8 cellular contexts compared by ENCODE assay signal in the genomic region with DNA sequence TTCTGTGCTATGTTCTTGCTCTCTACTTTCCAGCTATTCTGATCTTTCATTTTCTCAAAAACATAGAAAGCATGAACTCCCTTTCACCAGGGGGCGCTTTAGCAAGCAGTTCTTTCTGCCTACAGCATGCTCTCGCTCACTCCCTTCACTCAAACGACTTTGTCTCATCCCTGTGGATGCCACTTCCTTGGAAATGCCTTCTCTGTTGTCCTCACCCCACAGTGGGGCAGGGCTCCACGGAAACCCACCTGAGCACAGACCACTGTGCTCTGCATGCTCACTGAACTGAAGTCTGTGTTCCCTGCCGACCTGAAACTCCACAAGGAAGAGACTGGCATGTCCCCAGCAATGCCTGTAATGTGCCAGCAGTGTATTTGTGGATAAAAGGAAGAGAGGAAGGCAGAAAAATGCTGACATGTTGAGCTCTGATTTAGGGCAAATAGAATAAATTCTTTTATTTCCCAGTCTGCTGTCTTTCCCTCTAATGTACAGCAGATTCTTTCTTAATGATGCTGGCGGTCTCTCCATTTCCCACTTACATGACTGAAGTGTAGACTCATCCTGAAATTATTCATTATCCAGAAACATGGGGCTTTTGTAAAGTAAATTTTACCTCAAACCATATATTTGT.
DNase-seq lines count a peak whose midpoint lies in the region; ATAC-seq and TF ChIP-seq lines count a peak whose summit lies in the region.

No MANE protein-coding gene starts in this region.

- no peaks in the 10 kb centered on the region for H3K9me3 ChIP-seq in Loucy (ENCODE audit: insufficient read depth, low read depth, low read length)
- no peaks in the 10 kb centered on the region for H3K9me3 ChIP-seq in WERI-Rb-1 (ENCODE audit: severe bottlenecking)

- ATAC-seq in HG02885 (IDR thresholded peaks at IDR 0.05; ENCODE audit: poor library complexity, unreplicated experiment) (no peak), HG02588 (IDR thresholded peaks at IDR 0.05; ENCODE audit: unreplicated experiment) (no peak)

- H3K27me3 ChIP-seq in Loucy (ENCODE audit: insufficient read depth, low read length, poor library complexity, severe bottlenecking) = no peaks in the 10 kb centered on the region
- H3K27me3 ChIP-seq in WERI-Rb-1 (ENCODE audit: insufficient read depth, low read depth, severe bottlenecking) = no peaks in the 10 kb centered on the region

- H3K27ac ChIP-seq in WERI-Rb-1 = no peak overlapping the region

- no peak overlapping the region for H3K9ac ChIP-seq in Loucy (ENCODE audit: low read depth, low read length, poor library complexity, severe bottlenecking)

- H3K79me2 ChIP-seq in Loucy (ENCODE audit: insufficient read depth, low read length) = no peaks in the 10 kb centered on the region

- H2AFZ ChIP-seq in Loucy (ENCODE audit: low read length) = no peak overlapping the region

- H3K36me3 ChIP-seq in Loucy (ENCODE audit: insufficient read depth, low read length) = no peaks in the 10 kb centered on the region
- no peaks in the 10 kb centered on the region for H3K36me3 ChIP-seq in WERI-Rb-1

- no peak overlapping the region for H3K4me2 ChIP-seq in Loucy (ENCODE audit: low read depth, low read length, poor library complexity, severe bottlenecking)

- H3F3A ChIP-seq in Loucy (ENCODE audit: low read depth) = no peaks in the 10 kb centered on the region

- H3K4me3 ChIP-seq in Loucy (ENCODE audit: low read length, poor library complexity, severe bottlenecking) = no peak overlapping the region
- H3K4me3 ChIP-seq in WERI-Rb-1 (ENCODE audit: low read depth, low read length) = no peak overlapping the region
- H3K4me3 ChIP-seq in retinal pigment epithelial cell (ENCODE audit: low read length) = no peak overlapping the region

- H3K9me2 ChIP-seq in Loucy (replicated peaks; ENCODE audit: low read depth, low read length) = no peaks in the 10 kb centered on the region

- no peaks in the 10 kb centered on the region for H4K20me1 ChIP-seq in Loucy (ENCODE audit: insufficient read depth, low read length, poor library complexity, severe bottlenecking)

- no peaks in the 10 kb centered on the region for H3K4me1 ChIP-seq in Loucy (ENCODE audit: insufficient read depth, low read length, poor library complexity, severe bottlenecking)

- DNase-seq in SIG-M5 treated with dmso at 0.1 percent for 504 hours (lab: John Stamatoyannopoulos, UW; ENCODE audit: unreplicated experiment) (peak; percentile 56), SIG-M5 (lab: John Stamatoyannopoulos, UW) (no peak), WERI-Rb-1 (peak; percentile 79), globus pallidus (ENCODE audit: low spot score) (peak; percentile 10), retinal pigment epithelial cell (ENCODE audit: low read depth) (no peak)

- peak; percentile 74 for TF ChIP-seq CTCF in Loucy (conservative IDR thresholded peaks at IDR 0.05; ENCODE audit: low read length)
- TF ChIP-seq CTCF in WERI-Rb-1 (IDR thresholded peaks at IDR 0.05; ENCODE audit: low read depth, low read length) = peak; percentile 82
- TF ChIP-seq CTCF in retinal pigment epithelial cell (conservative IDR thresholded peaks at IDR 0.05; ENCODE audit: low read depth, low read length) = peak; percentile 89

Comparison
In these comparisons a context has a peak if more than half of its experiments do, and no peak if none do; other contexts are left out.
1. DNase-seq: peak in SIG-M5 treated with dmso at 0.1 percent for 504 hours (single experiment), WERI-Rb-1 (single experiment) and globus pallidus (single experiment); none in SIG-M5 (single experiment) and retinal pigment epithelial cell (single experiment).
2. Peak in every context shown above with its lines, with median percentiles within 50 percentile points of each other: CTCF ChIP-seq.